Comparison of ENCODE assay signal across 29 cellular contexts in the genomic region with DNA sequence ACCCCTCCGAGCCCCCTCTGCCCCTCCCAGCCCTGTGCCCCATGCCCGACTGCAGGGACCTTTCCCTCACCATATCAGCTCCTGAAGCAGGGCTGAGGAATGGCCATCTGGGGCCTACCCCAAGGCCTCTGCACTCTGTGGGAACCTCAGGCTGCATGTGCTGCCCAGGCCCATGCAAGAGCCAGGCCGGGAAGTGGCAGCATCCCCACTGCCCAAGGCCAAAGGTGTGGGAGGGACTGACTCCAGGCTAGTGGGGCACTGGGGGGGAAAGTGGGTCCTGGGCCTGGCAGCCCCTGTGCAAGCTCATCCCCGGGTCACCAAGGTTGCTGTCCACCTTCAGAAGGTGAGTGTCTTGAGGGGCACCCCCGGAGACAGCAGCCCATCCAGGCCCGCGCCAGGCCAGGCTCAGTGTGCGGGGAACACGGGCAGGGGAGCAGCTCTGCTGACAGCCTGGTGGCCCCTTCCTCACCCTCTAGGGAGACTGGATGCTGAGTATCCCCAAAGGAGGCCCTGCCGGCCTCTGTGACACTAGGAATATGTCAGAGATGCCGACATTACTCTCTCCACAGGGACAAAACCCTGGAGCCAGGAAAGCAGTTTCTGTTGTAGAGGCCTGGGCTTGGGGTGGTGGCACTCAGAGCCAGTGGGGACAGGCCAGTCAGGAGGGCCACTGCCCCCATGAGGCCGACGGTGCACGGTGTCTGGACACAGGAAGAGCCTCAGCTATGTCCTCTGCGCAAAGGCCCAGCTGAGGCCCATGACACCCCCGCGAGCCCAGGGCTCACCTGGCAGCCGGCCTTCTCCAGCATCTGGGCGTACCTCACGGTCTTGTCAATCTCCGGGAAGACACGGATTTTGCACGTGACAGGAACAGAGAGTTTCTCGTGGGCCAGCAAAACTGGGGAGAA. TPM values are rescaled to one million over a fixed set of nuclear protein-coding genes. Genes with fewer than 3 reads are reported as not detected.
DNase-seq lines count a peak whose midpoint lies in the region; ATAC-seq and TF ChIP-seq lines count a peak whose summit lies in the region.
"Had no signal": no experiment of that assay in that cellular context is flagged by ENCODE, and none has a peak within 500 bp of the region (broad histone marks: within the 10 kb centered on the region; RNA-seq: fewer than 3 reads in every experiment).

No MANE protein-coding gene starts in this region.

- no peak overlapping the region for H3K27ac Mint-ChIP-seq in natural killer cell treated with Interleukin-12 subunit alpha and Interleukin-12 subunit beta and Interleukin-15 and Interleukin-18, amount 100 ng/mL, for 72 hours
- H3K27ac Mint-ChIP-seq: activated CD8-positive, alpha-beta T cell treated with anti-CD3 and anti-CD28 coated beads, Interleukin-2, amount 10 ng/mL, durations not matched to agents 7 days and 5 days; brain; T-helper 1 cell treated with Interleukin-12 subunit alpha and Interleukin-12 subunit beta and Interleukin-4 antibody, amounts not matched to agents 30 μg/mL and 1 μg/mL, for 36 hours had no signal

- intact Hi-C loops in left cardiac atrium (cut with DNase I) (no loop called here), left ventricle myocardium inferior (cut with micrococcal nuclease) (no loop called here), spleen (cut with DNase I; ENCODE audit: low total_unique reads) (no loop called here)

- no peak for ATAC-seq in left cardiac atrium
- no peak for ATAC-seq in natural killer cell treated with Interleukin-12 subunit alpha and Interleukin-12 subunit beta and Interleukin-15 and Interleukin-18, amount 100 ng/mL, for 72 hours
- ATAC-seq: activated CD8-positive, alpha-beta T cell treated with anti-CD3 and anti-CD28 coated beads, Interleukin-2, amount 10 ng/mL, durations not matched to agents 7 days and 5 days; naive thymus-derived CD8-positive, alpha-beta T cell; pancreas; right lobe of liver had no signal

- no peaks in the 10 kb centered on the region for H3K9me3 ChIP-seq in left ventricle myocardium inferior (replicated peaks)
- no peaks in the 10 kb centered on the region for H3K9me3 ChIP-seq in spleen
- H3K9me3 ChIP-seq: adrenal gland; BLaER1 treated with 17β-estradiol and CSF1 and Interleukin-3, amounts not matched to agents 10 nM and 100 nM; pancreas; right lobe of liver; SJSA1 had no signal

- TF ChIP-seq CTCF in left ventricle myocardium inferior (IDR thresholded peaks at IDR 0.05; ENCODE audit: borderline replicate concordance) = no peak
- TF ChIP-seq CTCF in LNCaP clone FGC (IDR thresholded peaks at IDR 0.05; ENCODE audit: control insufficient read depth, extremely low read depth, insufficient read depth) = 0 out of 2 replicates have a peak, but pooled peaks have one; percentile 0
- peak; percentile 15 for TF ChIP-seq CTCF in brain microvascular endothelial cell (IDR thresholded peaks at IDR 0.05; ENCODE audit: low read depth, low read length, missing control alignments)
- no peak for TF ChIP-seq CTCF in spleen (IDR thresholded peaks at IDR 0.05 in 8 of 11, conservative IDR thresholded peaks at IDR 0.05 in 3 of 11)

- no peak for TF ChIP-seq POLR2A in spleen (IDR thresholded peaks at IDR 0.05)

- in situ Hi-C loops in brain microvascular endothelial cell (cut with HindIII; ENCODE audit: low pct_ligation_motif_present, low sequenced_read_pairs) = no loop called here

- H3K27me3 ChIP-seq in left ventricle myocardium inferior (ENCODE audit: low read depth) (no peaks in the 10 kb centered on the region), brain microvascular endothelial cell (replicated peaks) (no peaks in the 10 kb centered on the region), spleen (replicated peaks in 1 of 7) (no peaks in the 10 kb centered on the region)
- H3K27me3 ChIP-seq: adrenal gland; BLaER1 treated with 17β-estradiol and CSF1 and Interleukin-3, amounts not matched to agents 10 nM and 100 nM; dorsolateral prefrontal cortex; pancreas; right lobe of liver; SJSA1 had no signal

- H3K9me3 Mint-ChIP-seq in natural killer cell treated with Interleukin-12 subunit alpha and Interleukin-12 subunit beta and Interleukin-15 and Interleukin-18, amount 100 ng/mL, for 72 hours = no peaks in the 10 kb centered on the region
- H3K9me3 Mint-ChIP-seq: brain; naive thymus-derived CD8-positive, alpha-beta T cell; T-helper 1 cell treated with Interleukin-12 subunit alpha and Interleukin-12 subunit beta and Interleukin-4 antibody, amounts not matched to agents 30 μg/mL and 1 μg/mL, for 36 hours had no signal

- H3K4me1 Mint-ChIP-seq in natural killer cell treated with Interleukin-12 subunit alpha and Interleukin-12 subunit beta and Interleukin-15 and Interleukin-18, amount 100 ng/mL, for 72 hours (ENCODE audit: low read depth in 2 of 2) = peaks cover 0 to 9% of the 10 kb centered on the region in 2 donors

- no peak overlapping the region for H3K27ac ChIP-seq in left ventricle myocardium inferior (replicated peaks)
- H3K27ac ChIP-seq in brain microvascular endothelial cell = no peak overlapping the region
- H3K27ac ChIP-seq in spleen = no peak overlapping the region
- H3K27ac ChIP-seq: adrenal gland; BLaER1 treated with 17β-estradiol and CSF1 and Interleukin-3, amounts not matched to agents 10 nM and 100 nM; dorsolateral prefrontal cortex; pancreas; right lobe of liver; SJSA1 had no signal

- no peaks in the 10 kb centered on the region for H3K36me3 Mint-ChIP-seq in natural killer cell treated with Interleukin-12 subunit alpha and Interleukin-12 subunit beta and Interleukin-15 and Interleukin-18, amount 100 ng/mL, for 72 hours

- H3K36me3 ChIP-seq in left ventricle myocardium inferior = peaks cover 61% of the 10 kb centered on the region
- peaks cover 42% of the 10 kb centered on the region for H3K36me3 ChIP-seq in brain microvascular endothelial cell (replicated peaks)
- peaks cover 0 to 69% (median 60%) of the 10 kb centered on the region in 6 donors for H3K36me3 ChIP-seq in spleen

- 75 to 95% (median 86%) methylated on average over 17 to 24 of the region's 24 CpGs for WGBS in spleen, 5 donors

- DNase-seq in left cardiac atrium (peak; percentile 18), left ventricle myocardium inferior (no peak), LNCaP clone FGC (ENCODE audit: low read depth) (no peak), brain microvascular endothelial cell (no peak), spleen (peak; percentile 67), NCI-H446 treated with DMSO at 0.1 percent for 48 hours (lab: John Stamatoyannopoulos, UW) (no peak), SW 1271 (lab: John Stamatoyannopoulos, UW) (no peak)
- no peak for DNase-seq in natural killer cell treated with Interleukin-12 subunit alpha and Interleukin-12 subunit beta and Interleukin-15 and Interleukin-18, amount 100 ng/mL, for 72 hours (ENCODE audit: low spot score)
- DNase-seq: activated CD4-positive, alpha-beta T cell treated with anti-CD3 and anti-CD28 coated beads for 1 hour; activated CD8-positive, alpha-beta T cell treated with anti-CD3 and anti-CD28 coated beads, Interleukin-2, amount 10 ng/mL, durations not matched to agents 7 days and 5 days; activated gamma-delta T cell treated with Interleukin-2 at 50 U/mL for 16 hours; adrenal gland; Calu3; dorsolateral prefrontal cortex; islet precursor cell; MM.1S; NCI-H2081; NCI-H2227 treated with DMSO at 0.1 percent for 48 hours; NCI-H69; stimulated activated CD4-positive, alpha-beta T cell treated with anti-CD3 and anti-CD28 coated beads, Interleukin-12 subunit alpha, Interleukin-12 subunit beta, amount 100 ng/mL, for 4 hours; stimulated activated CD4-positive, alpha-beta T cell treated with anti-CD3 and anti-CD28 coated beads, Interleukin-4, amount 100 ng/mL, for 4 hours; stimulated activated naive CD4-positive, alpha-beta T cell had no signal

- no peak overlapping the region for H3K4me3 ChIP-seq in left ventricle myocardium inferior
- no peak overlapping the region for H3K4me3 ChIP-seq in LNCaP clone FGC (ENCODE audit: low read depth, low read length)
- no peak overlapping the region for H3K4me3 ChIP-seq in brain microvascular endothelial cell (ENCODE audit: low read depth, low read length)
- no peak overlapping the region for H3K4me3 ChIP-seq in spleen
- H3K4me3 ChIP-seq: adrenal gland; BLaER1 treated with 17β-estradiol and CSF1 and Interleukin-3, amounts not matched to agents 10 nM and 100 nM; dorsolateral prefrontal cortex; pancreas; right lobe of liver; SJSA1 had no signal

- H3K27me3 Mint-ChIP-seq in natural killer cell treated with Interleukin-12 subunit alpha and Interleukin-12 subunit beta and Interleukin-15 and Interleukin-18, amount 100 ng/mL, for 72 hours = no peaks in the 10 kb centered on the region
- H3K27me3 Mint-ChIP-seq: brain; naive thymus-derived CD8-positive, alpha-beta T cell had no signal

- no peak overlapping the region for H3K4me3 Mint-ChIP-seq in natural killer cell treated with Interleukin-12 subunit alpha and Interleukin-12 subunit beta and Interleukin-15 and Interleukin-18, amount 100 ng/mL, for 72 hours
- H3K4me3 Mint-ChIP-seq: activated CD8-positive, alpha-beta T cell treated with anti-CD3 and anti-CD28 coated beads, Interleukin-2, amount 10 ng/mL, durations not matched to agents 7 days and 5 days; T-helper 1 cell treated with Interleukin-12 subunit alpha and Interleukin-12 subunit beta and Interleukin-4 antibody, amounts not matched to agents 30 μg/mL and 1 μg/mL, for 36 hours had no signal

- H3K4me1 ChIP-seq in left ventricle myocardium inferior (peaks cover 30% of the 10 kb centered on the region), spleen (peaks cover 17 to 74% (median 41%) of the 10 kb centered on the region in 6 donors)

RNA-seq across cellular contexts. Expression of gene DUS1L, which starts 3.3 kb away (rescaled TPM):
- 10 to 100 TPM; 59.2 to 65.4 TPM for total RNA-seq in left cardiac atrium
- total RNA-seq in left ventricle myocardium inferior = 64.6 TPM
- 100 to 1,000 TPM in 3 of 7 donors, 10 to 100 TPM in 4; 76.4 to 114 (median 87.9) TPM for total RNA-seq in spleen
- polyA plus RNA-seq in spleen = 100 to 1,000 TPM; 130 to 174 (median 173) TPM
- total RNA-seq in natural killer cell treated with Interleukin-12 subunit alpha and Interleukin-12 subunit beta and Interleukin-15 and Interleukin-18, amount 100 ng/mL, for 72 hours = 100 to 1,000 TPM; 125 to 196 TPM

RNA-seq across cellular contexts. Expression of gene GPS1, which starts 10.6 kb away (rescaled TPM):
- 10 to 100 TPM; 72.2 to 79.3 TPM for total RNA-seq in left cardiac atrium
- total RNA-seq in left ventricle myocardium inferior = 85.9 TPM
- total RNA-seq in spleen = 10 to 100 TPM; 61.5 to 77.2 (median 66.5) TPM
- 100 to 1,000 TPM in 1 of 3 donors, 10 to 100 TPM in 2; 69.5 to 109 (median 95.4) TPM for polyA plus RNA-seq in spleen
- total RNA-seq in natural killer cell treated with Interleukin-12 subunit alpha and Interleukin-12 subunit beta and Interleukin-15 and Interleukin-18, amount 100 ng/mL, for 72 hours = 100 to 1,000 TPM; 112 to 114 TPM

RNA-seq across cellular contexts. Expression of gene RFNG, which starts 10.7 kb away (rescaled TPM):
- 10 to 100 TPM; 16.4 to 22.4 TPM for total RNA-seq in left cardiac atrium
- total RNA-seq in left ventricle myocardium inferior = 21.1 TPM
- 10 to 100 TPM; 21.4 to 36.3 (median 26.0) TPM for total RNA-seq in spleen
- 10 to 100 TPM; 24.5 to 42.3 (median 41.5) TPM for polyA plus RNA-seq in spleen
- 10 to 100 TPM; 18.2 to 23.1 TPM for total RNA-seq in natural killer cell treated with Interleukin-12 subunit alpha and Interleukin-12 subunit beta and Interleukin-15 and Interleukin-18, amount 100 ng/mL, for 72 hours

RNA-seq across cellular contexts. Expression of gene DCXR, which starts 24.8 kb away (rescaled TPM):
- total RNA-seq in left cardiac atrium = 100 to 1,000 TPM; 132 to 161 TPM
- 219 TPM for total RNA-seq in left ventricle myocardium inferior
- 10 to 100 TPM; 44.2 to 82.5 (median 54.9) TPM for total RNA-seq in spleen
- polyA plus RNA-seq in spleen = 10 to 100 TPM; 74.8 to 88.0 (median 87.6) TPM
- total RNA-seq in natural killer cell treated with Interleukin-12 subunit alpha and Interleukin-12 subunit beta and Interleukin-15 and Interleukin-18, amount 100 ng/mL, for 72 hours = 100 to 1,000 TPM in 1 of 2 donors, 10 to 100 TPM in 1; 95.7 to 136 TPM

RNA-seq across cellular contexts. Expression of gene RAC3, which starts 30.9 kb away (rescaled TPM):
- total RNA-seq in left cardiac atrium (1 to 10 TPM; 3.8 to 4.2 TPM), left ventricle myocardium inferior (0.82 TPM), spleen (1 to 10 TPM in 2 of 7 donors, under 1 TPM in 3, not detected in 2; 0.60 to 1.4 (median 0.66) TPM)
- polyA plus RNA-seq in spleen = 1 to 10 TPM; 1.0 to 3.4 (median 2.0) TPM
- 1 to 10 TPM; 3.0 to 6.1 TPM for total RNA-seq in natural killer cell treated with Interleukin-12 subunit alpha and Interleukin-12 subunit beta and Interleukin-15 and Interleukin-18, amount 100 ng/mL, for 72 hours
- polyA plus RNA-seq: naive thymus-derived CD8-positive, alpha-beta T cell had no signal

Comparison
In these comparisons a context has a peak if more than half of its experiments do, and no peak if none do; other contexts are left out.
1. DNase-seq: peak in left cardiac atrium (single experiment) and spleen (single experiment); none in left ventricle myocardium inferior (single experiment), LNCaP clone FGC (single experiment), brain microvascular endothelial cell (single experiment), natural killer cell treated with Interleukin-12 subunit alpha and Interleukin-12 subunit beta and Interleukin-15 and Interleukin-18, amount 100 ng/mL, for 72 hours (single experiment), NCI-H446 treated with DMSO at 0.1 percent for 48 hours (single experiment) and SW 1271 (0 of 2).
2. CTCF ChIP-seq: peak in LNCaP clone FGC (single experiment) and brain microvascular endothelial cell (single experiment); none in left ventricle myocardium inferior (single experiment) and spleen (0 of 11).